16 cellular contexts compared by ENCODE assay signal in the genomic region with DNA sequence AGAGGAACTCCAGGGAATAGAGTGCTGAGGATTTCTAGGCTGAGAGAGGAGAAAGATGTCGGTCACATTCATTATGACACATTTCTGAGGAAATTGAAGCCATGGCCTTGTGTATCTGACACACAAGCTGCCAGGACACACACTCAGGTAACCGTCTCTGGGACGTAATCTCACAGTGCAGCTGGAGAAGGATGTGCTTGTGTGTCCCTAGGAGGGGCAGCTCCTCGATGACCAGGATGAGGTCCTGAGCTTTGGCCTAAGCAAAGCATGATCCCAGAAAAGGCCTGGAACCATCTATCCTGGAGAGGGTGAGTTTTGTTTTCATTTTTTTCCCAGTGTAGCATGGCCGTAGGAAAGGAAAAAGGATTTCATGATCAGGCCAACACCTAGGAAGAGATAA.
DNase-seq lines count a peak whose midpoint lies in the region; ATAC-seq and TF ChIP-seq lines count a peak whose summit lies in the region.
"Had no signal": no experiment of that assay in that cellular context is flagged by ENCODE, and none has a peak within 500 bp of the region (broad histone marks: within the 10 kb centered on the region; RNA-seq: fewer than 3 reads in every experiment).

No MANE protein-coding gene starts in this region.

- 46 to 53% methylated on average over 5 of the region's 5 CpGs for WGBS in heart right ventricle, 2 donors
- WGBS in trophoblast cell (ENCODE audit: extremely low coverage, insufficient coverage, insufficient read length) = no CpG with 5 or more reads among the region's 5 CpGs

- no peak for TF ChIP-seq CTCF in heart right ventricle (IDR thresholded peaks at IDR 0.05)
- TF ChIP-seq CTCF in fibroblast of lung (conservative IDR thresholded peaks at IDR 0.05 in 1 of 2, IDR thresholded peaks at IDR 0.05 in 1 of 2; ENCODE audit: low read depth in 1 of 2, low read length in 2 of 2) = no peak
- TF ChIP-seq CTCF in ascending aorta (IDR thresholded peaks at IDR 0.05) = no peak

- H2BK120ac ChIP-seq in trophoblast cell (ENCODE audit: insufficient read depth, low read length, poor library complexity) = no peak overlapping the region

- no peak overlapping the region for H4K8ac ChIP-seq in trophoblast cell (ENCODE audit: low read depth, low read length)

- H2AFZ ChIP-seq in fibroblast of lung (ENCODE audit: low read length) (peak overlapping the region; percentile 14), trophoblast cell (ENCODE audit: insufficient read depth, low read length, poor library complexity) (no peak overlapping the region)

- H3K4me1 ChIP-seq in heart right ventricle (peaks cover 4 to 46% (median 15%) of the 10 kb centered on the region in 9 donors), fibroblast of lung (ENCODE audit: control insufficient read depth, extremely low read depth, insufficient read depth, low read length) (peaks cover 2% of the 10 kb centered on the region), trophoblast cell (ENCODE audit: control insufficient read depth in 1 of 2, insufficient read depth in 2 of 2, low read length in 2 of 2) (no peaks in the 10 kb centered on the region), ascending aorta (peaks cover 0 to 3% of the 10 kb centered on the region in 2 donors)
- H3K4me1 ChIP-seq: Peyer's patch, SJSA1 had no signal

- H4K91ac ChIP-seq in trophoblast cell (ENCODE audit: low read depth, low read length) = no peak overlapping the region

- H3K79me1 ChIP-seq in trophoblast cell (ENCODE audit: low read length) = peaks cover 7% of the 10 kb centered on the region

- peaks cover 23% of the 10 kb centered on the region for H3K9me3 Mint-ChIP-seq in activated T-cell treated with anti-CD3 and anti-CD28 coated beads, Interleukin-2, amount 50 U/mL, for 4 hours

- DNase-seq in heart right ventricle (no peak), cardiac septum (ENCODE audit: low spot score) (no peak), fibroblast of lung (ENCODE audit: low read depth in 2 of 2) (no peak), trophoblast cell (no peak), COR-L47 (lab: John Stamatoyannopoulos, UW) (no peak), ascending aorta (ENCODE audit: low spot score in 2 of 2) (no peak)
- DNase-seq in activated T-cell treated with anti-CD3 and anti-CD28 coated beads, Interleukin-2, amount 50 U/mL, for 4 hours = no peak
- DNase-seq: DMS79, Karpas-422, MV-4-11, NCI-H1105 treated with DMSO at 0.1 percent for 48 hours, NCI-H2029 treated with DMSO at 0.1 percent for 48 hours, NCI-H526 had no signal

- no peak overlapping the region for H2BK5ac ChIP-seq in trophoblast cell (ENCODE audit: low read depth, low read length, poor library complexity)

- H3K9me3 ChIP-seq in heart right ventricle (peaks cover 0 to 34% (median 22%) of the 10 kb centered on the region in 11 donors), fibroblast of lung (ENCODE audit: control insufficient read depth, insufficient read depth, low read depth, low read length) (no peaks in the 10 kb centered on the region), trophoblast cell (ENCODE audit: insufficient read depth, low read depth, low read length) (peaks cover 3% of the 10 kb centered on the region), ascending aorta (peaks cover 12 to 19% of the 10 kb centered on the region in 2 donors)
- H3K9me3 ChIP-seq: SJSA1 had no signal

- no peaks in the 10 kb centered on the region for H3K27me3 Mint-ChIP-seq in activated T-cell treated with anti-CD3 and anti-CD28 coated beads, Interleukin-2, amount 50 U/mL, for 4 hours (ENCODE audit: low read depth)

- H2BK12ac ChIP-seq in trophoblast cell (ENCODE audit: low read length) = no peak overlapping the region

- no peak overlapping the region for H3K9ac ChIP-seq in fibroblast of lung (ENCODE audit: insufficient read depth, low read length)
- H3K9ac ChIP-seq in trophoblast cell (ENCODE audit: low read length) = no peak overlapping the region

- H3K36me3 ChIP-seq in heart right ventricle (no peaks in the 10 kb centered on the region), fibroblast of lung (ENCODE audit: control insufficient read depth, insufficient read depth, low read length) (no peaks in the 10 kb centered on the region), trophoblast cell (ENCODE audit: control insufficient read depth in 1 of 2, insufficient read depth in 2 of 2, low read length in 2 of 2) (peaks cover 0 to 2% of the 10 kb centered on the region in 2 experiments), ascending aorta (no peaks in the 10 kb centered on the region)
- H3K36me3 ChIP-seq: Peyer's patch, SJSA1 had no signal

- no peak overlapping the region for H3K4ac ChIP-seq in trophoblast cell (ENCODE audit: low read depth, low read length)

- H3K36me3 Mint-ChIP-seq in activated T-cell treated with anti-CD3 and anti-CD28 coated beads, Interleukin-2, amount 50 U/mL, for 4 hours (ENCODE audit: insufficient read depth) = no peaks in the 10 kb centered on the region

- H3K4me2 ChIP-seq in fibroblast of lung (ENCODE audit: extremely low read depth, insufficient read depth, low read length) (no peak overlapping the region), trophoblast cell (ENCODE audit: low read length) (no peak overlapping the region)

- no peak overlapping the region for H3K4me3 Mint-ChIP-seq in activated T-cell treated with anti-CD3 and anti-CD28 coated beads, Interleukin-2, amount 50 U/mL, for 4 hours
- H3K4me3 Mint-ChIP-seq: CD14-positive monocyte had no signal

- no peak for ATAC-seq in heart right ventricle
- ATAC-seq in activated T-cell treated with anti-CD3 and anti-CD28 coated beads, Interleukin-2, amount 50 U/mL, for 4 hours = no peak

- H3K27ac ChIP-seq in heart right ventricle (peak overlapping the region in 8 of 10 donors; percentile 0 to 46 (median 36)), fibroblast of lung (ENCODE audit: insufficient read depth, low read length) (no peak overlapping the region), trophoblast cell (ENCODE audit: low read depth, low read length) (no peak overlapping the region), ascending aorta (no peak overlapping the region)
- H3K27ac ChIP-seq: Peyer's patch, SJSA1 had no signal

- H3K79me2 ChIP-seq in fibroblast of lung (ENCODE audit: control insufficient read depth, insufficient read depth, low read length) = no peaks in the 10 kb centered on the region
- H3K79me2 ChIP-seq in trophoblast cell (ENCODE audit: control insufficient read depth, insufficient read depth, low read length, poor library complexity) = no peaks in the 10 kb centered on the region

- no peaks in the 10 kb centered on the region for H4K20me1 ChIP-seq in fibroblast of lung (ENCODE audit: control insufficient read depth, extremely low read depth, insufficient read depth, low read length)

- H3K4me1 Mint-ChIP-seq in activated T-cell treated with anti-CD3 and anti-CD28 coated beads, Interleukin-2, amount 50 U/mL, for 4 hours (ENCODE audit: low read depth) = no peaks in the 10 kb centered on the region

- H4K12ac ChIP-seq in trophoblast cell (ENCODE audit: low read depth, low read length) = no peak overlapping the region

- no peak overlapping the region for H3K18ac ChIP-seq in trophoblast cell (ENCODE audit: low read length)

- H3K4me3 ChIP-seq in heart right ventricle = no peak overlapping the region
- H3K4me3 ChIP-seq in fibroblast of lung (replicated peaks in 1 of 4; ENCODE audit: control extremely low read depth in 1 of 4, insufficient read depth in 1 of 4, low read depth in 3 of 4, low read length in 4 of 4) = no peak overlapping the region
- H3K4me3 ChIP-seq in trophoblast cell (ENCODE audit: low read depth, low read length) = no peak overlapping the region
- no peak overlapping the region for H3K4me3 ChIP-seq in ascending aorta
- H3K4me3 ChIP-seq: Peyer's patch, SJSA1 had no signal

- intact Hi-C loops in heart right ventricle (cut with DNase I) = loop anchor here in 9 of 10 donors (2.0 to 10.0 kb wide), 11 partner anchors 140 to 538 kb away; no protein-coding TSS in a partner anchor
- intact Hi-C loops in cardiac septum (cut with DNase I) = loop anchor here (5.0 kb wide), 2 partner anchors 368 to 478 kb away; no protein-coding TSS in a partner anchor
- intact Hi-C loops in ascending aorta (cut with DNase I) = loop anchor here (5.0 kb wide), 5 partner anchors 138 to 358 kb away; partner anchors contain the start of gene LCLAT1

- H3K27me3 ChIP-seq in heart right ventricle = no peaks in the 10 kb centered on the region
- no peaks in the 10 kb centered on the region for H3K27me3 ChIP-seq in fibroblast of lung (ENCODE audit: control insufficient read depth, insufficient read depth, low read length)
- no peaks in the 10 kb centered on the region for H3K27me3 ChIP-seq in trophoblast cell (ENCODE audit: insufficient read depth, low read length)
- H3K27me3 ChIP-seq in ascending aorta = no peaks in the 10 kb centered on the region
- H3K27me3 ChIP-seq: Peyer's patch, SJSA1 had no signal

- H3K14ac ChIP-seq in trophoblast cell (ENCODE audit: low read length) = no peak overlapping the region

- no peak overlapping the region for H3K23ac ChIP-seq in trophoblast cell (ENCODE audit: low read length)

- H2AK5ac ChIP-seq in trophoblast cell (ENCODE audit: low read length) = peak overlapping the region; percentile 52

Comparison
In these comparisons a context has a peak if more than half of its experiments do, and no peak if none do; other contexts are left out.
1. H3K27ac ChIP-seq: peak in heart right ventricle (8 of 10); none in fibroblast of lung (single experiment), trophoblast cell (single experiment) and ascending aorta (0 of 2).